Comparison of ENCODE assay signal across 9 cellular contexts in genomic region chr11:74492084-74492483, GRCh38. TPM values are rescaled to one million over a fixed set of nuclear protein-coding genes. Genes with fewer than 3 reads are reported as not detected.
DNase-seq lines count a peak whose midpoint lies in the region; ATAC-seq and TF ChIP-seq lines count a peak whose summit lies in the region.
"Had no signal": no experiment of that assay in that cellular context is flagged by ENCODE, and none has a peak within 500 bp of the region (broad histone marks: within the 10 kb centered on the region; RNA-seq: fewer than 3 reads in every experiment).

No MANE protein-coding gene starts in this region.

- POLR2A ChIA-PET in activated CD8-positive, alpha-beta T cell treated with anti-CD3 and anti-CD28 coated beads, Interleukin-2, amount 10 ng/mL, durations not matched to agents 7 days and 5 days (lab: Charles Lee): no interaction called here
- POLR2A ChIA-PET in naive thymus-derived CD8-positive, alpha-beta T cell (lab: Charles Lee): interaction anchor here (0.6 to 0.9 kb wide), 4 partner anchors 93 to 546 kb away, joined by 3 to 5 read pairs (median 4); no protein-coding TSS in a partner anchor

- intact Hi-C loops in transverse colon (cut with DNase I; ENCODE audit: low total_unique reads): loop anchor here (10.0 kb wide), 1 partner anchor 83 kb away; no protein-coding TSS in a partner anchor
- intact Hi-C loops in aorta (cut with DNase I): loop anchor here in 1 of 2 donors (2.0 to 10.0 kb wide), 2 partner anchors 233 to 321 kb away; partner anchors contain the start of genes C2CD3 and PPME1

- H3K36me3 ChIP-seq in CD4-positive, CD25-positive, alpha-beta regulatory T cell (ENCODE audit: control insufficient read depth, insufficient read depth, low read length): no peaks in the 10 kb centered on the region
- H3K36me3 ChIP-seq in HUES48 (ENCODE audit: control insufficient read depth, insufficient read depth, low read length) (no peaks in the 10 kb centered on the region), transverse colon (no peaks in the 10 kb centered on the region), aorta (ENCODE audit: control insufficient read depth in 1 of 2, insufficient read depth in 2 of 2, low read length in 1 of 2) (no peaks in the 10 kb centered on the region)

- no peaks in the 10 kb centered on the region for H3K9me3 ChIP-seq in CD4-positive, CD25-positive, alpha-beta regulatory T cell (ENCODE audit: control insufficient read depth in 2 of 2, low read length in 2 of 2)
- H3K9me3 ChIP-seq in HUES48 (ENCODE audit: control insufficient read depth, insufficient read depth, low read length) (no peaks in the 10 kb centered on the region), transverse colon (no peaks in the 10 kb centered on the region), aorta (ENCODE audit: control insufficient read depth, low read length) (peaks cover 2% of the 10 kb centered on the region)

- ATAC-seq in CD4-positive, CD25-positive, alpha-beta regulatory T cell (ENCODE audit: low read depth in 2 of 2): no peak
- no peak for ATAC-seq in activated CD8-positive, alpha-beta T cell treated with anti-CD3 and anti-CD28 coated beads, Interleukin-2, amount 10 ng/mL, durations not matched to agents 7 days and 5 days
- no peak for ATAC-seq in naive thymus-derived CD8-positive, alpha-beta T cell
- no peak for ATAC-seq in HG02885 (IDR thresholded peaks at IDR 0.05; ENCODE audit: poor library complexity, unreplicated experiment)
- no peak for ATAC-seq in aorta (ENCODE audit: low FRiP score)

- no peak overlapping the region for H3K27ac ChIP-seq in CD4-positive, CD25-positive, alpha-beta regulatory T cell (ENCODE audit: insufficient read depth, low read length, poor library complexity, severe bottlenecking)
- H3K27ac ChIP-seq in HUES48 (ENCODE audit: low read depth, low read length) (peak overlapping the region; percentile 22), transverse colon (peak overlapping the region in 2 of 4 donors; percentile 98), aorta (ENCODE audit: low read depth in 1 of 2, low read length in 2 of 2) (no peak overlapping the region)

- H3K9me3 Mint-ChIP-seq in CD4-positive, CD25-positive, alpha-beta regulatory T cell: peaks cover 0 to 3% (median 0%) of the 10 kb centered on the region in 7 donors
- H3K9me3 Mint-ChIP-seq in activated CD8-positive, alpha-beta T cell treated with anti-CD3 and anti-CD28 coated beads, Interleukin-2, amount 10 ng/mL, durations not matched to agents 7 days and 5 days (ENCODE audit: insufficient read depth): no peaks in the 10 kb centered on the region
- H3K9me3 Mint-ChIP-seq in naive thymus-derived CD8-positive, alpha-beta T cell: no peaks in the 10 kb centered on the region

- TF ChIP-seq POLR2A in transverse colon (IDR thresholded peaks at IDR 0.05): no peak

- H3K4me1 ChIP-seq in CD4-positive, CD25-positive, alpha-beta regulatory T cell (ENCODE audit: control insufficient read depth, insufficient read depth, low read length, poor library complexity, severe bottlenecking): peaks cover 20% of the 10 kb centered on the region
- H3K4me1 ChIP-seq in HUES48 (ENCODE audit: control insufficient read depth, insufficient read depth, low read length) (peaks cover 7% of the 10 kb centered on the region), transverse colon (peaks cover 0 to 16% (median 11%) of the 10 kb centered on the region in 4 donors), aorta (ENCODE audit: control insufficient read depth in 1 of 2, insufficient read depth in 2 of 2, low read length in 2 of 2) (peaks cover 0 to 2% of the 10 kb centered on the region in 2 donors)

- H3K9ac ChIP-seq in HUES48 (ENCODE audit: low read depth, low read length): no peak overlapping the region

- H3K27me3 Mint-ChIP-seq in CD4-positive, CD25-positive, alpha-beta regulatory T cell: peaks cover 5% of the 10 kb centered on the region
- H3K27me3 Mint-ChIP-seq in activated CD8-positive, alpha-beta T cell treated with anti-CD3 and anti-CD28 coated beads, Interleukin-2, amount 10 ng/mL, durations not matched to agents 7 days and 5 days (ENCODE audit: low read depth): no peaks in the 10 kb centered on the region
- no peaks in the 10 kb centered on the region for H3K27me3 Mint-ChIP-seq in naive thymus-derived CD8-positive, alpha-beta T cell

- no peak overlapping the region for H3K4me3 ChIP-seq in CD4-positive, CD25-positive, alpha-beta regulatory T cell (ENCODE audit: low read depth, low read length)
- H3K4me3 ChIP-seq in HUES48 (ENCODE audit: low read depth, low read length): no peak overlapping the region; the same call in 1 of the 2 replicates
- no peak overlapping the region for H3K4me3 ChIP-seq in transverse colon
- H3K4me3 ChIP-seq in aorta (ENCODE audit: low read length in 2 of 2): no peak overlapping the region

- in situ Hi-C loops in GM13977 (cut with MboI; ENCODE audit: low pct_unique_long_range_greater_than_20kb, low sequenced_read_pairs, unreplicated experiment): no loop called here
- in situ Hi-C loops in transverse colon (cut with MboI; ENCODE audit: low pct_ligation_motif_present in 1 of 4, low pct_unique_long_range_greater_than_20kb in 1 of 4, low sequenced_read_pairs in 3 of 4): no loop called here

- H3K4me1 Mint-ChIP-seq in CD4-positive, CD25-positive, alpha-beta regulatory T cell: peaks cover 8 to 23% (median 18%) of the 10 kb centered on the region in 4 donors
- peaks cover 18% of the 10 kb centered on the region for H3K4me1 Mint-ChIP-seq in activated CD8-positive, alpha-beta T cell treated with anti-CD3 and anti-CD28 coated beads, Interleukin-2, amount 10 ng/mL, durations not matched to agents 7 days and 5 days (ENCODE audit: low read depth)
- peaks cover 17 to 26% (median 19%) of the 10 kb centered on the region in 4 donors for H3K4me1 Mint-ChIP-seq in naive thymus-derived CD8-positive, alpha-beta T cell

- H3K27ac Mint-ChIP-seq in CD4-positive, CD25-positive, alpha-beta regulatory T cell: no peak overlapping the region
- H3K27ac Mint-ChIP-seq in activated CD8-positive, alpha-beta T cell treated with anti-CD3 and anti-CD28 coated beads, Interleukin-2, amount 10 ng/mL, durations not matched to agents 7 days and 5 days: peak overlapping the region; percentile 78
- peak overlapping the region in 6 of 10 donors; percentile 19 to 89 (median 58) for H3K27ac Mint-ChIP-seq in naive thymus-derived CD8-positive, alpha-beta T cell

- CTCF ChIA-PET in activated CD8-positive, alpha-beta T cell treated with anti-CD3 and anti-CD28 coated beads, Interleukin-2, amount 10 ng/mL, durations not matched to agents 7 days and 5 days (lab: Charles Lee): interaction anchor here (1.3 to 2.3 kb wide), 2 partner anchors 11 to 39 kb away, joined by 3 to 13 read pairs; no protein-coding TSS in a partner anchor

- no peak for DNase-seq in CD4-positive, CD25-positive, alpha-beta regulatory T cell
- no peak for DNase-seq in activated CD8-positive, alpha-beta T cell treated with anti-CD3 and anti-CD28 coated beads, Interleukin-2, amount 10 ng/mL, durations not matched to agents 7 days and 5 days
- DNase-seq in naive thymus-derived CD8-positive, alpha-beta T cell: no peak
- DNase-seq in GM13977 (ENCODE audit: low spot score): no peak
- no peak for DNase-seq in transverse colon
- no peak for DNase-seq in aorta
- DNase-seq: caudate nucleus had no signal

- no peak for TF ChIP-seq EP300 in transverse colon (IDR thresholded peaks at IDR 0.05; ENCODE audit: low read depth)

- WGBS in transverse colon (ENCODE audit: low coverage in 1 of 2), 2 donors: 82 to 94% methylated on average over 3 to 11 of the region's 11 CpGs
- WGBS in aorta, 2 donors: 91 to 95% methylated on average over 11 of the region's 11 CpGs

- H3K27me3 ChIP-seq in CD4-positive, CD25-positive, alpha-beta regulatory T cell (ENCODE audit: control insufficient read depth, insufficient read depth, low read length): no peaks in the 10 kb centered on the region
- H3K27me3 ChIP-seq in HUES48 (ENCODE audit: control insufficient read depth, insufficient read depth, low read length) (no peaks in the 10 kb centered on the region), transverse colon (no peaks in the 10 kb centered on the region), aorta (ENCODE audit: control insufficient read depth in 1 of 2, insufficient read depth in 2 of 2, low read length in 1 of 2) (no peaks in the 10 kb centered on the region)

- peak overlapping the region; percentile 48 to 77 (median 68) for H3K4me3 Mint-ChIP-seq in CD4-positive, CD25-positive, alpha-beta regulatory T cell
- H3K4me3 Mint-ChIP-seq in activated CD8-positive, alpha-beta T cell treated with anti-CD3 and anti-CD28 coated beads, Interleukin-2, amount 10 ng/mL, durations not matched to agents 7 days and 5 days: peak overlapping the region; percentile 75
- H3K4me3 Mint-ChIP-seq in naive thymus-derived CD8-positive, alpha-beta T cell: peak overlapping the region; percentile 43 to 76 (median 65)

- TF ChIP-seq CTCF in GM13977 (IDR thresholded peaks at IDR 0.05; ENCODE audit: extremely low read depth, insufficient read depth, missing control alignments) (no peak), transverse colon (IDR thresholded peaks at IDR 0.05) (no peak)

- peaks cover 3% of the 10 kb centered on the region for H3K36me3 Mint-ChIP-seq in CD4-positive, CD25-positive, alpha-beta regulatory T cell
- H3K36me3 Mint-ChIP-seq in activated CD8-positive, alpha-beta T cell treated with anti-CD3 and anti-CD28 coated beads, Interleukin-2, amount 10 ng/mL, durations not matched to agents 7 days and 5 days (ENCODE audit: low read depth): no peaks in the 10 kb centered on the region
- peaks cover 0 to 22% (median under 1%) of the 10 kb centered on the region in 3 donors for H3K36me3 Mint-ChIP-seq in naive thymus-derived CD8-positive, alpha-beta T cell

RNA-seq across cellular contexts. Expression of gene LIPT2, which starts 1.4 kb away (rescaled TPM):
- 6.1 TPM for total RNA-seq in CD4-positive, CD25-positive, alpha-beta regulatory T cell
- 10 to 100 TPM; 11.5 to 20.7 (median 14.6) TPM for polyA plus RNA-seq in CD4-positive, CD25-positive, alpha-beta regulatory T cell
- 1 to 10 TPM; 3.1 to 4.4 TPM for total RNA-seq in activated CD8-positive, alpha-beta T cell treated with anti-CD3 and anti-CD28 coated beads, Interleukin-2, amount 10 ng/mL, durations not matched to agents 7 days and 5 days
- total RNA-seq in naive thymus-derived CD8-positive, alpha-beta T cell: 10 to 100 TPM; 13.4 to 13.9 TPM
- 10 to 100 TPM; 17.8 to 23.5 (median 19.7) TPM for polyA plus RNA-seq in naive thymus-derived CD8-positive, alpha-beta T cell
- total RNA-seq in transverse colon: 10 to 100 TPM in 1 of 4 donors, 1 to 10 TPM in 3; 4.1 to 11.6 (median 5.8) TPM
- 1 to 10 TPM; 1.0 to 1.8 TPM for total RNA-seq in aorta
- polyA plus RNA-seq in aorta: under 1 TPM in 1 of 2 donors, not detected in 1; 0.95 TPM

RNA-seq across cellular contexts. Expression of gene KCNE3, which starts 24.7 kb away (rescaled TPM):
- total RNA-seq in CD4-positive, CD25-positive, alpha-beta regulatory T cell: not detected
- under 1 TPM in 1 of 4 donors, not detected in 3; 0.14 TPM for polyA plus RNA-seq in CD4-positive, CD25-positive, alpha-beta regulatory T cell
- total RNA-seq in activated CD8-positive, alpha-beta T cell treated with anti-CD3 and anti-CD28 coated beads, Interleukin-2, amount 10 ng/mL, durations not matched to agents 7 days and 5 days: not detected
- total RNA-seq in naive thymus-derived CD8-positive, alpha-beta T cell: not detected
- not detected for polyA plus RNA-seq in naive thymus-derived CD8-positive, alpha-beta T cell
- total RNA-seq in transverse colon (10 to 100 TPM in 1 of 4 donors, 1 to 10 TPM in 2, under 1 TPM in 1; 0.80 to 14.9 (median 6.8) TPM), aorta (10 to 100 TPM in 1 of 2 donors, 1 to 10 TPM in 1; 3.8 to 12.5 TPM)
- polyA plus RNA-seq in aorta: 10 to 100 TPM in 1 of 2 donors, under 1 TPM in 1; 0.97 to 17.9 TPM

Comparison
In these comparisons a context has a peak if more than half of its experiments do, and no peak if none do; other contexts are left out.
1. H3K27ac Mint-ChIP-seq: peak in activated CD8-positive, alpha-beta T cell treated with anti-CD3 and anti-CD28 coated beads, Interleukin-2, amount 10 ng/mL, durations not matched to agents 7 days and 5 days (single experiment) and naive thymus-derived CD8-positive, alpha-beta T cell (6 of 10); none in CD4-positive, CD25-positive, alpha-beta regulatory T cell (0 of 3).
2. Peak in every context shown above with its lines, with median percentiles within 50 percentile points of each other: H3K4me3 Mint-ChIP-seq.